Comparison of ENCODE assay signal across 21 cellular contexts in genomic region chr18:28109781-28110460, GRCh38.
A peak's percentile ranks its signal among the peaks of the same experiment; 100 is the strongest.
DNase-seq lines count a peak whose midpoint lies in the region; ATAC-seq and TF ChIP-seq lines count a peak whose summit lies in the region.
"Had no signal": no experiment of that assay in that cellular context is flagged by ENCODE, and none has a peak within 500 bp of the region (broad histone marks: within the 10 kb centered on the region; RNA-seq: fewer than 3 reads in every experiment).

No MANE protein-coding gene starts in this region.

- TF ChIP-seq EP300 in Ishikawa (IDR thresholded peaks at IDR 0.05; ENCODE audit: borderline replicate concordance), result no peak

- peaks cover 81% of the 10 kb centered on the region for H3K4me1 Mint-ChIP-seq in chondrocyte (ENCODE audit: low read depth)
- H3K4me1 Mint-ChIP-seq: CD4-positive, alpha-beta memory T cell; stimulated activated naive B cell treated with anti-CD40 and anti-IgM and Interleukin-4, amounts not matched to agents 10 μg/mL and 1 μg/mL and 100 μg/mL, for 72 hours; T-helper 17 cell had no signal

- no peaks in the 10 kb centered on the region for H3K27me3 Mint-ChIP-seq in chondrocyte (ENCODE audit: low read depth)
- H3K27me3 Mint-ChIP-seq: CD4-positive, alpha-beta memory T cell; stimulated activated naive B cell treated with anti-CD40 and anti-IgM and Interleukin-4, amounts not matched to agents 10 μg/mL and 1 μg/mL and 100 μg/mL, for 72 hours; T-helper 17 cell had no signal

- H3K9me3 ChIP-seq in mesodermal cell (ENCODE audit: control insufficient read depth, low read length) (no peaks in the 10 kb centered on the region), BE2C (no peaks in the 10 kb centered on the region)
- H3K9me3 ChIP-seq: gastrocnemius medialis, right lobe of liver, SJCRH30, thyroid gland had no signal

- in situ Hi-C loops in G401 (cut with HindIII; ENCODE audit: low sequenced_read_pairs), result no loop called here

- H3K4me3 ChIP-seq in mesodermal cell (ENCODE audit: extremely low read depth, insufficient read depth, low read length, poor library complexity, severe bottlenecking) (no peak overlapping the region), BE2C (ENCODE audit: low read depth, low read length) (no peak overlapping the region)
- H3K4me3 ChIP-seq: coronary artery, gastrocnemius medialis, PC-9, right lobe of liver, SJCRH30, thyroid gland had no signal

- peak overlapping the region; percentile 55 for H3K27ac ChIP-seq in mesodermal cell (ENCODE audit: low read depth, low read length, severe bottlenecking)
- H3K27ac ChIP-seq: gastrocnemius medialis, PC-9, right lobe of liver, SJCRH30, thyroid gland had no signal

- H3K4me1 ChIP-seq in mesodermal cell (ENCODE audit: control insufficient read depth, insufficient read depth, low read length, poor library complexity, severe bottlenecking), result peaks cover 70% of the 10 kb centered on the region
- H3K4me1 ChIP-seq in BE2C, result peaks cover 17% of the 10 kb centered on the region; the same call in 1 of the 2 replicates
- H3K4me1 ChIP-seq: gastrocnemius medialis, SJCRH30, thyroid gland had no signal

- H3K36me3 ChIP-seq in mesodermal cell (ENCODE audit: control insufficient read depth, insufficient read depth, low read length), result peaks cover 5% of the 10 kb centered on the region
- no peaks in the 10 kb centered on the region for H3K36me3 ChIP-seq in BE2C
- H3K36me3 ChIP-seq: gastrocnemius medialis, right lobe of liver, SJCRH30, thyroid gland had no signal

- no peak for TF ChIP-seq RAD21 in Ishikawa (IDR thresholded peaks at IDR 0.05; ENCODE audit: low read depth)

- TF ChIP-seq CTCF in chondrocyte (IDR thresholded peaks at IDR 0.05) (no peak), BE2C (IDR thresholded peaks at IDR 0.05; ENCODE audit: low read depth, low read length) (no peak)

- ATAC-seq in HG03460 (IDR thresholded peaks at IDR 0.05; ENCODE audit: unreplicated experiment) (no peak), GM21786 (IDR thresholded peaks at IDR 0.05; ENCODE audit: unreplicated experiment) (no peak)
- ATAC-seq: gastrocnemius medialis; right lobe of liver; stimulated activated naive B cell treated with anti-CD40 and anti-IgM and Interleukin-4, amounts not matched to agents 10 μg/mL and 1 μg/mL and 100 μg/mL, for 72 hours; T-helper 17 cell had no signal

- H3K9me3 Mint-ChIP-seq in chondrocyte (ENCODE audit: low read depth), result no peaks in the 10 kb centered on the region
- H3K9me3 Mint-ChIP-seq: stimulated activated naive B cell treated with anti-CD40 and anti-IgM and Interleukin-4, amounts not matched to agents 10 μg/mL and 1 μg/mL and 100 μg/mL, for 72 hours had no signal

- H3K36me3 Mint-ChIP-seq in chondrocyte (ENCODE audit: low read depth), result no peaks in the 10 kb centered on the region
- H3K36me3 Mint-ChIP-seq: CD4-positive, alpha-beta memory T cell; stimulated activated naive B cell treated with anti-CD40 and anti-IgM and Interleukin-4, amounts not matched to agents 10 μg/mL and 1 μg/mL and 100 μg/mL, for 72 hours had no signal

- no peaks in the 10 kb centered on the region for H3K27me3 ChIP-seq in BE2C
- H3K27me3 ChIP-seq: gastrocnemius medialis, right lobe of liver, SJCRH30, thyroid gland had no signal

- H3K4me3 Mint-ChIP-seq in chondrocyte (ENCODE audit: unreplicated experiment), result no peak overlapping the region
- H3K4me3 Mint-ChIP-seq: CD4-positive, alpha-beta memory T cell; stimulated activated naive B cell treated with anti-CD40 and anti-IgM and Interleukin-4, amounts not matched to agents 10 μg/mL and 1 μg/mL and 100 μg/mL, for 72 hours; T-helper 17 cell had no signal

- 56 to 83% methylated on average over 1 to 3 of the region's 3 CpGs for WGBS in mesodermal cell (ENCODE audit: insufficient coverage in 2 of 2), 2 experiments

- DNase-seq in G401 (ENCODE audit: low spot score) (peak; percentile 64), chondrocyte (ENCODE audit: low spot score) (no peak), NCI-H2029 (lab: John Stamatoyannopoulos, UW) (no peak), BE2C (no peak)
- DNase-seq: activated CD4-positive, alpha-beta T cell treated with anti-CD3 and anti-CD28 coated beads, Interleukin-2, amount 50 U/mL, for 4 hours; activated naive CD4-positive, alpha-beta T cell treated with Interleukin-2 at 50 U/mL for 16 hours; aorta; CD4-positive, alpha-beta memory T cell; gastrocnemius medialis; NCI-H774; PC-9; right lobe of liver; SJCRH30; stimulated activated naive B cell treated with anti-CD40 and anti-IgM and Interleukin-4, amounts not matched to agents 10 μg/mL and 1 μg/mL and 100 μg/mL, for 72 hours; T-helper 17 cell; thyroid gland had no signal

- H3K27ac Mint-ChIP-seq in chondrocyte (ENCODE audit: unreplicated experiment), result peak overlapping the region; percentile 47
- H3K27ac Mint-ChIP-seq: CD4-positive, alpha-beta memory T cell; stimulated activated naive B cell treated with anti-CD40 and anti-IgM and Interleukin-4, amounts not matched to agents 10 μg/mL and 1 μg/mL and 100 μg/mL, for 72 hours; T-helper 17 cell had no signal

TF ChIP-seq in Ishikawa, 13 proteins besides CTCF, POLR2A, EP300 and RAD21:
- no peak for TF ChIP-seq REST (IDR thresholded peaks at IDR 0.05; ENCODE audit: low read depth)
- no peak for TF ChIP-seq ZBTB7A (IDR thresholded peaks at IDR 0.05; ENCODE audit: low read depth)
- 0 out of 2 replicates have a peak, but pooled peaks have one; percentile 9 for TF ChIP-seq TEAD4 (IDR thresholded peaks at IDR 0.05)
- no peak for TF ChIP-seq CREB1 (IDR thresholded peaks at IDR 0.05; ENCODE audit: low read depth)
TF ChIP-seq in Ishikawa: peak in this region for 1.
